ENCODE assay signal across 24 cellular contexts in genomic region chr6:110710115-110710514, GRCh38.
"Had no signal": no experiment of that assay in that cellular context is flagged by ENCODE, and none has a peak within 500 bp of the region (broad histone marks: within the 10 kb centered on the region; RNA-seq: fewer than 3 reads in every experiment).

No MANE protein-coding gene starts in this region.

- DNase-seq: activated CD4-positive, alpha-beta T cell treated with anti-CD3 and anti-CD28 coated beads for 4 hours; activated CD4-positive, alpha-beta T cell treated with anti-CD3 and anti-CD28 coated beads, Interleukin-2, amount 50 U/mL, for 4 hours; activated CD4-positive, CD25-positive, alpha-beta regulatory T cell; activated naive CD4-positive, alpha-beta T cell; activated T-cell treated with anti-CD3 and anti-CD28 coated beads for 4 hours; activated T-cell treated with anti-CD3 and anti-CD28 coated beads, Interleukin-2, amount 50 U/mL, for 72 hours; aorta; body of pancreas; cerebellar nuclear complex; kidney glomerular epithelial cell; left ventricle myocardium inferior; mesendoderm; nucleus accumbens; stimulated activated CD4-positive, alpha-beta T cell treated with anti-CD3 and anti-CD28 coated beads, Interleukin-12 subunit alpha, Interleukin-12 subunit beta, amount 100 ng/mL, for 4 hours; stimulated activated CD4-positive, alpha-beta T cell treated with anti-CD3 and anti-CD28 coated beads, Interleukin-4, amount 100 ng/mL, for 24 hours; stimulated activated naive CD8-positive, alpha-beta T cell treated with anti-CD3 and anti-CD28 coated beads, Interleukin-15, amount 100 ng/mL, for 72 hours; tibial artery; upper lobe of right lung had no signal

- H3K4me3 ChIP-seq: body of pancreas, coronary artery, left ventricle myocardium inferior, lung, right atrium auricular region, tibial artery, upper lobe of right lung had no signal

- H3K36me3 ChIP-seq: left ventricle myocardium inferior, right atrium auricular region, tibial artery, upper lobe of right lung had no signal

- H3K4me1 ChIP-seq: body of pancreas, left ventricle myocardium inferior, parathyroid adenoma, right atrium auricular region, tibial artery, upper lobe of right lung had no signal

- ATAC-seq: activated T-cell treated with anti-CD3 and anti-CD28 coated beads, Interleukin-2, amount 50 U/mL, for 72 hours; body of pancreas; esophagus mucosa; stimulated activated effector memory CD8-positive, alpha-beta T cell treated with anti-CD3 and anti-CD28 coated beads, Interleukin-12 subunit alpha, Interleukin-12 subunit beta, amount 100 ng/mL, for 72 hours; stimulated activated naive CD8-positive, alpha-beta T cell treated with anti-CD3 and anti-CD28 coated beads, Interleukin-15, amount 100 ng/mL, for 72 hours; upper lobe of right lung had no signal

- H3K27me3 ChIP-seq: body of pancreas, right atrium auricular region, tibial artery, upper lobe of right lung had no signal

- H3K27ac ChIP-seq: body of pancreas, coronary artery, left ventricle myocardium inferior, parathyroid adenoma, right atrium auricular region, tibial artery, upper lobe of right lung had no signal

- H3K79me2 ChIP-seq: parathyroid adenoma had no signal

- H3K9me3 ChIP-seq: body of pancreas, left ventricle myocardium inferior, right atrium auricular region, tibial artery, upper lobe of right lung had no signal

- H2AFZ ChIP-seq: parathyroid adenoma had no signal
